17 cellular contexts compared by ENCODE assay signal in genomic region chr5:179421156-179421895, GRCh38.
"Had no signal": no experiment of that assay in that cellular context is flagged by ENCODE, and none has a peak within 500 bp of the region (broad histone marks: within the 10 kb centered on the region; RNA-seq: fewer than 3 reads in every experiment).

No MANE protein-coding gene starts in this region.

- H3K4me3 ChIP-seq: gastrocnemius medialis, heart left ventricle, lower lobe of right lung, thyroid gland, vagina had no signal

- H3K27ac ChIP-seq: brain microvascular endothelial cell, gastrocnemius medialis, heart left ventricle, lower lobe of right lung, neutrophil, thyroid gland, vagina had no signal

- H3K4me1 Mint-ChIP-seq: activated CD4-positive, alpha-beta T cell treated with anti-CD3 and anti-CD28 coated beads, Interleukin-2, amount 10 ng/mL, durations not matched to agents 7 days and 5 days; stimulated activated memory B cell treated with anti-CD40 and anti-IgM and Interleukin-4, amounts not matched to agents 10 μg/mL and 1 μg/mL and 100 μg/mL, for 72 hours had no signal

- H3K27me3 Mint-ChIP-seq: activated CD4-positive, alpha-beta T cell treated with anti-CD3 and anti-CD28 coated beads, Interleukin-2, amount 10 ng/mL, durations not matched to agents 7 days and 5 days had no signal

- H3K4me1 ChIP-seq: gastrocnemius medialis, heart left ventricle, lower lobe of right lung, thyroid gland, vagina had no signal

- H3K4me3 Mint-ChIP-seq: activated CD4-positive, alpha-beta T cell treated with anti-CD3 and anti-CD28 coated beads, Interleukin-2, amount 10 ng/mL, durations not matched to agents 7 days and 5 days; activated T-helper 1 cell treated with anti-CD3 and anti-CD28 coated beads, Interleukin-12 subunit alpha, Interleukin-12 subunit beta, Interleukin-2, Interleukin-4 antibody, amounts not matched to agents 30 ng/mL and 10 ng/mL and 1 ng/mL, durations not matched to agents 14 hours and 24 hours and 36 hours; effector memory CD8-positive, alpha-beta T cell; stimulated activated memory B cell treated with anti-CD40 and anti-IgM and Interleukin-4, amounts not matched to agents 10 μg/mL and 1 μg/mL and 100 μg/mL, for 72 hours; T-helper 2 cell treated with Interferon-gamma antibody and Interleukin-4, amounts not matched to agents 5 μg/mL and 100 μg/mL, for 36 hours had no signal

- H3K36me3 ChIP-seq: brain microvascular endothelial cell, gastrocnemius medialis, heart left ventricle, lower lobe of right lung, neutrophil, thyroid gland, vagina had no signal

- H3K27me3 ChIP-seq: brain microvascular endothelial cell, thyroid gland, vagina had no signal

- H3K36me3 Mint-ChIP-seq: stimulated activated memory B cell treated with anti-CD40 and anti-IgM and Interleukin-4, amounts not matched to agents 10 μg/mL and 1 μg/mL and 100 μg/mL, for 72 hours had no signal

- ATAC-seq: effector memory CD8-positive, alpha-beta T cell; gastrocnemius medialis; heart left ventricle; lower lobe of right lung; stimulated activated memory B cell treated with anti-CD40 and anti-IgM and Interleukin-4, amounts not matched to agents 10 μg/mL and 1 μg/mL and 100 μg/mL, for 72 hours had no signal

- H3K9me3 Mint-ChIP-seq: activated CD4-positive, alpha-beta T cell treated with anti-CD3 and anti-CD28 coated beads, Interleukin-2, amount 10 ng/mL, durations not matched to agents 7 days and 5 days; activated T-helper 1 cell treated with anti-CD3 and anti-CD28 coated beads, Interleukin-12 subunit alpha, Interleukin-12 subunit beta, Interleukin-2, Interleukin-4 antibody, amounts not matched to agents 30 ng/mL and 10 ng/mL and 1 ng/mL, durations not matched to agents 14 hours and 24 hours and 36 hours; effector memory CD8-positive, alpha-beta T cell; T-helper 2 cell treated with Interferon-gamma antibody and Interleukin-4, amounts not matched to agents 5 μg/mL and 100 μg/mL, for 36 hours had no signal

- H3K27ac Mint-ChIP-seq: activated CD4-positive, alpha-beta T cell treated with anti-CD3 and anti-CD28 coated beads, Interleukin-2, amount 10 ng/mL, durations not matched to agents 7 days and 5 days; activated T-helper 1 cell treated with anti-CD3 and anti-CD28 coated beads, Interleukin-12 subunit alpha, Interleukin-12 subunit beta, Interleukin-2, Interleukin-4 antibody, amounts not matched to agents 30 ng/mL and 10 ng/mL and 1 ng/mL, durations not matched to agents 14 hours and 24 hours and 36 hours; effector memory CD8-positive, alpha-beta T cell; stimulated activated memory B cell treated with anti-CD40 and anti-IgM and Interleukin-4, amounts not matched to agents 10 μg/mL and 1 μg/mL and 100 μg/mL, for 72 hours; T-helper 2 cell treated with Interferon-gamma antibody and Interleukin-4, amounts not matched to agents 5 μg/mL and 100 μg/mL, for 36 hours had no signal

- DNase-seq: activated CD4-positive, alpha-beta T cell treated with anti-CD3 and anti-CD28 coated beads, Interleukin-2, amount 10 ng/mL, durations not matched to agents 7 days and 5 days; activated CD4-positive, CD25-positive, alpha-beta regulatory T cell; activated naive CD4-positive, alpha-beta T cell treated with Interleukin-2 at 50 U/mL for 16 hours; anterior cingulate cortex; brain microvascular endothelial cell; dermis blood vessel endothelial cell; effector memory CD8-positive, alpha-beta T cell; gastrocnemius medialis; lower lobe of right lung; midbrain; thyroid gland had no signal

- H3K9me3 ChIP-seq: gastrocnemius medialis, heart left ventricle, lower lobe of right lung, neutrophil, thyroid gland, vagina had no signal
